Comparison of ENCODE assay signal across 8 cellular contexts in genomic region chr9:110183208-110184145, GRCh38. TPM values are rescaled to one million over a fixed set of nuclear protein-coding genes. Genes with fewer than 3 reads are reported as not detected.
A peak's percentile ranks its signal among the peaks of the same experiment; 100 is the strongest.
DNase-seq lines count a peak whose midpoint lies in the region; ATAC-seq and TF ChIP-seq lines count a peak whose summit lies in the region.

No MANE protein-coding gene starts in this region.

- no peaks in the 10 kb centered on the region for H3K27me3 ChIP-seq in Panc1 (ENCODE audit: control insufficient read depth, insufficient read depth, low read length)

- no peak overlapping the region for H3K27ac ChIP-seq in Panc1 (ENCODE audit: low read length)

- peaks cover 6% of the 10 kb centered on the region for H3K27me3 Mint-ChIP-seq in glutamatergic neuron (ENCODE audit: unreplicated experiment)

- H3K27ac Mint-ChIP-seq in glutamatergic neuron (ENCODE audit: unreplicated experiment): no peak overlapping the region

- in situ Hi-C loops in Panc1 (cut with HindIII; ENCODE audit: low pct_unique_long_range_greater_than_20kb, low sequenced_read_pairs): no loop called here

- POLR2A ChIA-PET in Panc1 (lab: Charles Lee): interaction anchor here (0.5 kb wide), 1 partner anchor 733 kb away, joined by 7 read pairs; no protein-coding TSS in a partner anchor

- H3K36me3 Mint-ChIP-seq in glutamatergic neuron (ENCODE audit: unreplicated experiment): no peaks in the 10 kb centered on the region

- H3K4me1 ChIP-seq in Panc1 (ENCODE audit: control insufficient read depth, insufficient read depth, low read length): no peaks in the 10 kb centered on the region

- H3K9me3 Mint-ChIP-seq in glutamatergic neuron (ENCODE audit: unreplicated experiment): peaks cover 2% of the 10 kb centered on the region

- TF ChIP-seq CTCF in Panc1 (IDR thresholded peaks at IDR 0.05) (peak; percentile 69), glutamatergic neuron (IDR thresholded peaks at IDR 0.05; ENCODE audit: partially characterized antibody, unreplicated experiment) (peak; percentile 76)

- peaks cover 9% of the 10 kb centered on the region for H3K4me1 Mint-ChIP-seq in glutamatergic neuron (ENCODE audit: low read depth, unreplicated experiment)

- no TSS peak for BruUV-seq in Panc1 (replicated peaks; lab: Mats Ljungman, UMichigan)

- DNase-seq in DMS53 (lab: John Stamatoyannopoulos, UW): peak; percentile 88
- peak; percentile 87 for DNase-seq in Jurkat, Clone E6-1 (ENCODE audit: low read depth, low spot score)
- peak; percentile 50 for DNase-seq in Panc1 (ENCODE audit: low read depth, low spot score)
- peak; percentile 70 for DNase-seq in activated effector memory CD4-positive, alpha-beta T cell treated with anti-CD3 and anti-CD28 coated beads, Interleukin-2, amount 50 U/mL, for 16 hours
- peak; percentile 53 for DNase-seq in glutamatergic neuron
- DNase-seq in pons (ENCODE audit: low spot score): peak; percentile 84

- intact Hi-C loops in Panc1 (cut with micrococcal nuclease; ENCODE audit: unreplicated experiment): loop anchor here (5.0 to 10.0 kb wide), 3 partner anchors 34 to 439 kb away; no protein-coding TSS in a partner anchor

- CTCF ChIA-PET in Panc1 (lab: Charles Lee): interaction anchor here (0.6 to 1.2 kb wide), 7 partner anchors 24 to 595 kb away, joined by 3 to 7 read pairs (median 5); no protein-coding TSS in a partner anchor

- no peak overlapping the region for H3K4me3 Mint-ChIP-seq in glutamatergic neuron (ENCODE audit: unreplicated experiment)

- no peaks in the 10 kb centered on the region for H3K9me3 ChIP-seq in Panc1 (ENCODE audit: control insufficient read depth, insufficient read depth, low read depth, low read length)

- H3K36me3 ChIP-seq in Panc1 (ENCODE audit: control insufficient read depth, insufficient read depth, low read length): no peaks in the 10 kb centered on the region

- ATAC-seq in GM21447 (IDR thresholded peaks at IDR 0.05; ENCODE audit: unreplicated experiment): peak; percentile 84
- ATAC-seq in Panc1: peak; percentile 91
- ATAC-seq in HG03045 (IDR thresholded peaks at IDR 0.05; ENCODE audit: unreplicated experiment): no peak

- H3K4me3 ChIP-seq in Jurkat, Clone E6-1 (ENCODE audit: low read length): no peak overlapping the region
- no peak overlapping the region for H3K4me3 ChIP-seq in Panc1 (ENCODE audit: low read depth in 2 of 2, low read length in 2 of 2)

RNA-seq across cellular contexts. Expression of gene C9orf152, which starts 24.5 kb away (rescaled TPM):
- polyA plus RNA-seq in Jurkat, Clone E6-1 (2012; ENCODE audit: insufficient read depth, insufficient read length): not detected
- 0.10 TPM for total RNA-seq in Panc1 (2021; ENCODE audit: unreplicated experiment)
- not detected for polyA plus RNA-seq in Panc1 (2012; ENCODE audit: insufficient read length)
- total RNA-seq in glutamatergic neuron (ENCODE audit: unreplicated experiment): not detected
